In genomic region chr1:229136817-229137216, GRCh38 we compare ENCODE assay signal across 26 cellular contexts.
DNase-seq lines count a peak whose midpoint lies in the region; ATAC-seq and TF ChIP-seq lines count a peak whose summit lies in the region.
"Had no signal": no experiment of that assay in that cellular context is flagged by ENCODE, and none has a peak within 500 bp of the region (broad histone marks: within the 10 kb centered on the region; RNA-seq: fewer than 3 reads in every experiment).

No MANE protein-coding gene starts in this region.

- no peaks in the 10 kb centered on the region for H3K27me3 Mint-ChIP-seq in endodermal cell (ENCODE audit: insufficient read depth)
- no peaks in the 10 kb centered on the region for H3K27me3 Mint-ChIP-seq in neural progenitor cell (ENCODE audit: insufficient read depth, low read depth)
- H3K27me3 Mint-ChIP-seq: activated CD8-positive, alpha-beta T cell treated with anti-CD3 and anti-CD28 coated beads for 36 hours; CD4-positive, alpha-beta memory T cell had no signal

- H3K4me3 ChIP-seq in endodermal cell (ENCODE audit: low read length) (peak overlapping the region; percentile 15), upper lobe of right lung (no peak overlapping the region), neural progenitor cell (no peak overlapping the region)
- H3K4me3 ChIP-seq: lung, PC-9, SJSA1, suprapubic skin had no signal

- no peak overlapping the region for H3K27ac Mint-ChIP-seq in endodermal cell
- no peak overlapping the region for H3K27ac Mint-ChIP-seq in neural progenitor cell
- H3K27ac Mint-ChIP-seq: activated CD8-positive, alpha-beta T cell treated with anti-CD3 and anti-CD28 coated beads for 36 hours; T-helper 2 cell treated with Interferon-gamma antibody and Interleukin-4, amounts not matched to agents 5 μg/mL and 100 μg/mL, for 36 hours; WTC11 had no signal

- H3K36me3 Mint-ChIP-seq in endodermal cell (ENCODE audit: low read depth) (peaks cover 11% of the 10 kb centered on the region), neural progenitor cell (peaks cover 2% of the 10 kb centered on the region)

- H3K9ac ChIP-seq in endodermal cell (ENCODE audit: extremely low read depth, low read length, poor library complexity, severe bottlenecking) (no peak overlapping the region), neural progenitor cell (no peak overlapping the region)

- TF ChIP-seq CTCF in endodermal cell (conservative IDR thresholded peaks at IDR 0.05) (no peak), upper lobe of right lung (IDR thresholded peaks at IDR 0.05) (no peak), neural progenitor cell (IDR thresholded peaks at IDR 0.05) (no peak)

- intact Hi-C loops in left ventricle myocardium superior (cut with micrococcal nuclease): no loop called here
- intact Hi-C loops in Right ventricle myocardium superior (cut with DNase I): no loop called here
- intact Hi-C loops in upper lobe of right lung (cut with DNase I): no loop called here

- no peaks in the 10 kb centered on the region for H3K27me3 ChIP-seq in endodermal cell (ENCODE audit: control insufficient read depth, insufficient read depth, low read length, poor library complexity, severe bottlenecking)
- H3K27me3 ChIP-seq in upper lobe of right lung: no peaks in the 10 kb centered on the region
- no peaks in the 10 kb centered on the region for H3K27me3 ChIP-seq in neural progenitor cell
- H3K27me3 ChIP-seq: SJSA1, suprapubic skin had no signal

- ATAC-seq in left ventricle myocardium superior (peak; percentile 41), Right ventricle myocardium superior (ENCODE audit: poor library complexity) (no peak), upper lobe of right lung (peak; percentile 70)
- ATAC-seq: activated CD8-positive, alpha-beta T cell treated with anti-CD3 and anti-CD28 coated beads for 36 hours; foreskin keratinocyte; WTC11 had no signal

- no peak for DNase-seq in left ventricle myocardium superior
- no peak for DNase-seq in Right ventricle myocardium superior
- DNase-seq in MV-4-11 (lab: John Stamatoyannopoulos, UW): peak; percentile 75
- DNase-seq in endodermal cell: no peak
- no peak for DNase-seq in upper lobe of right lung
- DNase-seq in NCI-H524 (lab: John Stamatoyannopoulos, UW): no peak
- no peak for DNase-seq in neural progenitor cell (ENCODE audit: low spot score)
- DNase-seq in nucleus accumbens (lab: John Stamatoyannopoulos, UW): no peak
- DNase-seq: activated CD8-positive, alpha-beta T cell treated with anti-CD3 and anti-CD28 coated beads for 36 hours; activated T-cell treated with anti-CD3 and anti-CD28 coated beads, Interleukin-2, amount 50 U/mL, for 1 hour; aorta; CD4-positive, alpha-beta memory T cell; DMS53; foreskin keratinocyte; hypothalamus; islet precursor cell; NCI-H146; NCI-H2171; NCI-H69; PC-9; stimulated activated CD8-positive, alpha-beta memory T cell treated with anti-CD3 and anti-CD28 coated beads, Interleukin-4, amount 100 ng/mL, for 48 hours had no signal

- H3K27ac ChIP-seq in endodermal cell (ENCODE audit: low read depth, low read length) (no peak overlapping the region), upper lobe of right lung (no peak overlapping the region), neural progenitor cell (no peak overlapping the region)
- H3K27ac ChIP-seq: foreskin keratinocyte, PC-9, SJSA1, suprapubic skin had no signal

- H3K4me1 ChIP-seq in endodermal cell (ENCODE audit: control insufficient read depth, insufficient read depth, low read length) (no peaks in the 10 kb centered on the region), upper lobe of right lung (no peaks in the 10 kb centered on the region), neural progenitor cell (peaks cover 7% of the 10 kb centered on the region)
- H3K4me1 ChIP-seq: foreskin keratinocyte had no signal

- WGBS in endodermal cell (ENCODE audit: insufficient coverage in 1 of 2, insufficient read length in 1 of 2), 2 experiments: 80% methylated on average over 3 of the region's 3 CpGs; no CpG with 5 or more reads in 1 of the 2 experiments

- H3K4me1 Mint-ChIP-seq in endodermal cell (peaks cover 17% of the 10 kb centered on the region), neural progenitor cell (peaks cover 14% of the 10 kb centered on the region)

- no peaks in the 10 kb centered on the region for H4K20me1 ChIP-seq in neural progenitor cell (ENCODE audit: low read depth)

- no peaks in the 10 kb centered on the region for H3F3A ChIP-seq in neural progenitor cell (ENCODE audit: low read depth)

- no peak overlapping the region for H2AFZ ChIP-seq in neural progenitor cell (replicated peaks)
- H2AFZ ChIP-seq: PC-9 had no signal

- H3K36me3 ChIP-seq in endodermal cell (ENCODE audit: control insufficient read depth, insufficient read depth, low read length) (no peaks in the 10 kb centered on the region), upper lobe of right lung (no peaks in the 10 kb centered on the region), neural progenitor cell (no peaks in the 10 kb centered on the region)
- H3K36me3 ChIP-seq: SJSA1, suprapubic skin had no signal

- H3K9me3 ChIP-seq in endodermal cell (ENCODE audit: control insufficient read depth, low read length): peaks cover 33% of the 10 kb centered on the region
- no peaks in the 10 kb centered on the region for H3K9me3 ChIP-seq in upper lobe of right lung
- no peaks in the 10 kb centered on the region for H3K9me3 ChIP-seq in neural progenitor cell (ENCODE audit: low read depth)
- H3K9me3 ChIP-seq: suprapubic skin had no signal

- no peak overlapping the region for H3K4me2 ChIP-seq in neural progenitor cell
- H3K4me2 ChIP-seq: PC-9 had no signal

- H3K4me3 Mint-ChIP-seq in endodermal cell (no peak overlapping the region), neural progenitor cell (no peak overlapping the region)
- H3K4me3 Mint-ChIP-seq: activated CD8-positive, alpha-beta T cell treated with anti-CD3 and anti-CD28 coated beads for 36 hours; T-helper 2 cell treated with Interferon-gamma antibody and Interleukin-4, amounts not matched to agents 5 μg/mL and 100 μg/mL, for 36 hours; WTC11 had no signal

- no peaks in the 10 kb centered on the region for H3K79me2 ChIP-seq in neural progenitor cell (ENCODE audit: low read depth)

- H3K9me3 Mint-ChIP-seq in endodermal cell: peaks cover 38% of the 10 kb centered on the region
- peaks cover 35% of the 10 kb centered on the region for H3K9me3 Mint-ChIP-seq in neural progenitor cell
